ENCODE assay signal across 8 cellular contexts in the genomic region with DNA sequence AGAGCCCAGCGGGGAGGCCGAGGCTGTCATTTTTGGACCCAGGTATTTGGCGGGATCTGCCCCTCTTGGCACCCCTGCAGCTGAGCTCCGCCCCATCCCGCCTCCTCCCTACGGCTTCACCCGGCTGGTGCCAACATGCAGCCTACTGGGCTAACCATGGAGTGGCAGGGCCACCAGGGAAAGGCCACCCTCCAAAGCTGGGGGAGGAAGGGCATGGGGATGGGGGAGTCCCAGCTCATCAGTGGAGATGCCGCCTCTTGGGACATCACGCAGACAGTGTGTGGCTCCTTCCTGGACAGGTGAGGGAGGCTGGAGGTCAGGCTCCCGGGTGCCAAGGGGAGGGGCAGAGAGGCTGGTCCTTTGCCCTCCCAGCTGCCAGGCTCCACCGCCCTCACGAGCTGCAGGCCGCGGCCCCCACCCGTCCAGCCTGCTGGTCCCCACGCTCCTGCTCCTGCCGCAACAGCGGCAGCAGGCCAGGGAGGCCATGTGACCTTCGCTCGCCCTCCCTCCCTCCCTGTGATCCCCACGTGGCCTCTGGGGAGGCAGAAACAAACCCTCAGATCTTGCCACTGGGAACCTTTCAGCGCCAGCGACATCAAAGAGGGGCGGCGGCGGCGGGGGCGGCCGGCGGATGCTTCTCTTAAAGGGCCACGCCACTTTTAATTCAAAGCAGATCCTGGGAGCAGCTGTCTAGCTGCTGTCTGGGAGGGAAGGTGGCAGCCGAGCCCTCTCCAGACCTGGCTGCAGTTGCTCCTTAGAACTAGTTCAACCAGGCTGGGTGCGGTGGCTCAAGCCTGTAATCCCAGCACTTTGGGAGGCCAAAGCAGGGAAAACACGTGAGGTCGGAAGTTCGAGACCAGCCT. TPM values are rescaled to one million over a fixed set of nuclear protein-coding genes. Genes with fewer than 3 reads are reported as not detected.
DNase-seq lines count a peak whose midpoint lies in the region; ATAC-seq lines count a peak whose summit lies in the region.

No MANE protein-coding gene starts in this region.

- peaks cover 3 to 13% of the 10 kb centered on the region in 2 donors for H3K4me1 Mint-ChIP-seq in effector memory CD8-positive, alpha-beta T cell (ENCODE audit: low read depth in 2 of 2)

- peak overlapping the region; percentile 38 to 65 for H3K4me3 Mint-ChIP-seq in effector memory CD8-positive, alpha-beta T cell

- peaks cover 10 to 26% of the 10 kb centered on the region in 2 donors for H3K27me3 Mint-ChIP-seq in effector memory CD8-positive, alpha-beta T cell

- no peak overlapping the region for H3K27ac Mint-ChIP-seq in effector memory CD8-positive, alpha-beta T cell

- no peaks in the 10 kb centered on the region for H3K9me3 Mint-ChIP-seq in effector memory CD8-positive, alpha-beta T cell

- DNase-seq in AG08396 (ENCODE audit: low spot score) = peak; percentile 89
- DNase-seq in H4 (ENCODE audit: low spot score) = peak; percentile 85
- DNase-seq in NCI-H524 (lab: John Stamatoyannopoulos, UW) = peak; percentile 98 to 99
- DNase-seq in activated CD8-positive, alpha-beta memory T cell treated with anti-CD3 and anti-CD28 coated beads for 1 hour (ENCODE audit: extremely low read depth in 1 of 2, low read depth in 1 of 2) = peak; percentile 69 to 73
- DNase-seq in effector memory CD8-positive, alpha-beta T cell = peak; percentile 66 to 67 (median 67)
- peak; percentile 86 for DNase-seq in midbrain (lab: John Stamatoyannopoulos, UW)
- DNase-seq in stimulated activated CD8-positive, alpha-beta memory T cell treated with anti-CD3 and anti-CD28 coated beads, Interleukin-2, amount 100 ng/mL, for 1 hour (ENCODE audit: low read depth in 2 of 2) = peak; percentile 62 to 73

- ATAC-seq in effector memory CD8-positive, alpha-beta T cell (replicated peaks) = peak; percentile 96
- ATAC-seq in GM21447 (IDR thresholded peaks at IDR 0.05; ENCODE audit: unreplicated experiment) = no peak

- peaks cover 5% of the 10 kb centered on the region for H3K36me3 Mint-ChIP-seq in effector memory CD8-positive, alpha-beta T cell (ENCODE audit: insufficient read depth)

RNA-seq across cellular contexts. Expression of gene NOTUM, which starts 6.8 kb away (rescaled TPM):
- total RNA-seq in H4 (2014; rRNA removed; shearing (Covaris generic)) = 0.06 and 0.45 TPM in 2 replicates

RNA-seq across cellular contexts. Expression of gene ASPSCR1, which starts 9.7 kb away (rescaled TPM):
- 24.9 and 32.5 TPM in 2 replicates for total RNA-seq in H4 (2014; rRNA removed; shearing (Covaris generic))

RNA-seq across cellular contexts. Expression of gene MYADML2, which starts 20.7 kb away (rescaled TPM):
- not detected in 2 replicates for total RNA-seq in H4 (2014; rRNA removed; shearing (Covaris generic))

RNA-seq across cellular contexts. Expression of gene PYCR1, which starts 30.7 kb away (rescaled TPM):
- total RNA-seq in H4 (2014; rRNA removed; shearing (Covaris generic)) = 92.4 and 128 TPM in 2 replicates

RNA-seq across cellular contexts. Expression of gene MAFG, which starts 40.2 kb away (rescaled TPM):
- total RNA-seq in H4 (2014; rRNA removed; shearing (Covaris generic)) = 8.7 and 9.3 TPM in 2 replicates
